ENCODE assay signal across 1 cellular context in the genomic region with DNA sequence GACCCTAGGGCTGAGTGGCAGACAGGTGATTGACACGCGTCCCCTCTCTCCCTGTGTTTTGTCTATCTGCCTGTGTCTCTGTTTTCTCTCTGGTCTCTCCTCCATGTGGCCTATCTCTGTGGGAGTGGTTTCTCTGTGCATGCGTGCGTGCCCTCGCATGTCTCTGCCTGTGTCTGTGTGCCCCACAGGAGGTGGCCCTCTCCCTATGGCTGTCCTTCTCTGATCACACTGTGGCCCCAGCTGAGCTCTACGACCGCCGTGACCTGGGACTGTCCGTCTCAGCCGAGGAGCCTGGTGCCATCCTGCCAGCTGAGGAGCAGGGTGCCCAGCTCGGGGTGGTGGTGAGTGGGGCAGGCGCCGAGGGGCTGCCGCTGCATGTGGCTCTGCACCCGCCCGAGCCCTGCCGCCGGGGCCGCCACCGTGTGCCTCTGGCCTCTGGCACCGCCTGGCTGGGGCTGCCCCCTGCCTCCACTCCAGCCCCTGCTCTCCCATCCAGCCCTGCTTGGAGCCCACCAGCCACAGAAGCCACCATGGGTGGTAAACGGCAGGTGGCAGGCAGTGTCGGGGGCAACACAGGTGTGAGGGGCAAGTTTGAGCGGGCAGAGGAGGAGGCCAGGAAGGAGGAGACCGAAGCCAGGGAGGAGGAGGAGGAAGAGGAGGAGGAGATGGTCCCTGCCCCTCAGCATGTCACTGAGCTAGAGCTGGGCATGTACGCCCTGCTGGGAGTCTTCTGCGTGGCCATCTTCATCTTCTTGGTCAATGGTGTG.
TF ChIP-seq lines count a peak whose summit lies in the region.

No MANE protein-coding gene starts in this region.

TF ChIP-seq in HepG2, 621 proteins besides CTCF, POLR2A, EP300 and RAD21:
- TF ChIP-seq MTF1 (CRISPR knock-in tag; IDR thresholded peaks at IDR 0.05), result no peak
- TF ChIP-seq ZNF546 (CRISPR knock-in tag; conservative IDR thresholded peaks at IDR 0.05), result no peak
- TF ChIP-seq KMT2B (CRISPR knock-in tag; IDR thresholded peaks at IDR 0.05), result no peak
- TF ChIP-seq, protein P1, sequence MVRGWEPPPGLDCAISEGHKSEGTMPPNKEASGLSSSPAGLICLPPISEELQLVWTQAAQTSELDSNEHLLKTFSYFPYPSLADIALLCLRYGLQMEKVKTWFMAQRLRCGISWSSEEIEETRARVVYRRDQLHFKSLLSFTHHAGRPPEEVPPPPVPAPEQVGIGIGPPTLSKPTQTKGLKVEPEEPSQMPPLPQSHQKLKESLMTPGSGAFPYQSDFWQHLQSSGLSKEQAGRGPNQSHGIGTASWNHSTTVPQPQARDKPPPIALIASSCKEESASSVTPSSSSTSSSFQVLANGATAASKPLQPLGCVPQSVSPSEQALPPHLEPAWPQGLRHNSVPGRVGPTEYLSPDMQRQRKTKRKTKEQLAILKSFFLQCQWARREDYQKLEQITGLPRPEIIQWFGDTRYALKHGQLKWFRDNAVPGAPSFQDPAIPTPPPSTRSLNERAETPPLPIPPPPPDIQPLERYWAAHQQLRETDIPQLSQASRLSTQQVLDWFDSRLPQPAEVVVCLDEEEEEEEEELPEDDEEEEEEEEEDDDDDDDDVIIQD (CRISPR knock-in tag; IDR thresholded peaks at IDR 0.05; ENCODE audit: low read depth), result no peak
- TF ChIP-seq, protein P2, sequence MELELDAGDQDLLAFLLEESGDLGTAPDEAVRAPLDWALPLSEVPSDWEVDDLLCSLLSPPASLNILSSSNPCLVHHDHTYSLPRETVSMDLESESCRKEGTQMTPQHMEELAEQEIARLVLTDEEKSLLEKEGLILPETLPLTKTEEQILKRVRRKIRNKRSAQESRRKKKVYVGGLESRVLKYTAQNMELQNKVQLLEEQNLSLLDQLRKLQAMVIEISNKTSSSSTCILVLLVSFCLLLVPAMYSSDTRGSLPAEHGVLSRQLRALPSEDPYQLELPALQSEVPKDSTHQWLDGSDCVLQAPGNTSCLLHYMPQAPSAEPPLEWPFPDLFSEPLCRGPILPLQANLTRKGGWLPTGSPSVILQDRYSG (CRISPR knock-in tag; IDR thresholded peaks at IDR 0.05), result no peak
- TF ChIP-seq ZFP36L1 (CRISPR knock-in tag; IDR thresholded peaks at IDR 0.05), result no peak
- no peak for TF ChIP-seq SAP130 (CRISPR knock-in tag; IDR thresholded peaks at IDR 0.05; ENCODE audit: low read depth)
- no peak for TF ChIP-seq ZNF7 (CRISPR knock-in tag; IDR thresholded peaks at IDR 0.05)
